ENCODE assay signal across 16 cellular contexts in genomic region chr1:81254068-81254467, GRCh38.
A peak's percentile ranks its signal among the peaks of the same experiment; 100 is the strongest.
DNase-seq lines count a peak whose midpoint lies in the region; ATAC-seq and TF ChIP-seq lines count a peak whose summit lies in the region.
"Had no signal": no experiment of that assay in that cellular context is flagged by ENCODE, and none has a peak within 500 bp of the region (broad histone marks: within the 10 kb centered on the region; RNA-seq: fewer than 3 reads in every experiment).

No MANE protein-coding gene starts in this region.

- no peak overlapping the region for H4K5ac ChIP-seq in mesendoderm (ENCODE audit: low read length)

- no peak overlapping the region for H3K4me2 ChIP-seq in GM23338
- H3K4me2 ChIP-seq in mesendoderm (ENCODE audit: low read length), result no peak overlapping the region
- H3K4me2 ChIP-seq: BLaER1 had no signal

- no peak overlapping the region for H3K23ac ChIP-seq in mesendoderm (ENCODE audit: low read length)

- no peaks in the 10 kb centered on the region for H3K27me3 ChIP-seq in GM23338 (ENCODE audit: insufficient read depth)
- no peaks in the 10 kb centered on the region for H3K27me3 ChIP-seq in mesendoderm (ENCODE audit: insufficient read depth, low read length, poor library complexity)
- H3K27me3 ChIP-seq: BLaER1 had no signal

- no peaks in the 10 kb centered on the region for H3K79me1 ChIP-seq in mesendoderm (ENCODE audit: low read length)

- H4K8ac ChIP-seq in mesendoderm (ENCODE audit: low read depth, low read length), result no peak overlapping the region

- no peak overlapping the region for H3K18ac ChIP-seq in mesendoderm (ENCODE audit: low read length)

- H3K4me1 Mint-ChIP-seq in GM23338 (peaks cover 48% of the 10 kb centered on the region), WTC11 (peaks cover 68% of the 10 kb centered on the region)
- H3K4me1 Mint-ChIP-seq: B cell; CD4-positive, CD25-positive, alpha-beta regulatory T cell had no signal

- ATAC-seq in GM23338, result peak; percentile 73
- ATAC-seq in WTC11, result peak; percentile 60
- ATAC-seq: CD8-positive, alpha-beta T cell had no signal

- H3K27ac Mint-ChIP-seq in GM23338, result 0 out of 2 replicates have a peak overlapping the region, but pooled peaks have one; percentile 73
- H3K27ac Mint-ChIP-seq in WTC11, result no peak overlapping the region; the same call in 1 of the 2 replicates
- H3K27ac Mint-ChIP-seq: B cell; CD4-positive, CD25-positive, alpha-beta regulatory T cell; CD8-positive, alpha-beta T cell had no signal

- no peak overlapping the region for H3K56ac ChIP-seq in mesendoderm (ENCODE audit: low read length)

- DNase-seq in GM23338 (ENCODE audit: low spot score), result no peak
- DNase-seq in WTC11 (ENCODE audit: low spot score), result no peak
- no peak for DNase-seq in mesendoderm
- DNase-seq in AML-193 (lab: John Stamatoyannopoulos, UW), result no peak
- DNase-seq in NCI-H2227 (lab: John Stamatoyannopoulos, UW; ENCODE audit: unreplicated experiment), result no peak
- no peak for DNase-seq in D341Med (ENCODE audit: low spot score)
- DNase-seq: CD4-positive, CD25-positive, alpha-beta regulatory T cell; CD8-positive, alpha-beta T cell; DMS 273 treated with DMSO at 0.1 percent for 48 hours; DMS79; GF-D8 had no signal

- TF ChIP-seq CTCF in GM23338 (conservative IDR thresholded peaks at IDR 0.05; ENCODE audit: low read depth in 2 of 2), result 0 out of 4 replicates have a peak, but pooled peaks of 1 of the 2 experiments have one; percentile 5
- no peak for TF ChIP-seq CTCF in WTC11 (IDR thresholded peaks at IDR 0.05)

- H4K20me1 ChIP-seq in GM23338 (replicated peaks; ENCODE audit: insufficient read depth), result no peaks in the 10 kb centered on the region
- H4K20me1 ChIP-seq: BLaER1 had no signal

- no CpG with 5 or more reads among the region's 2 CpGs for WGBS in mesendoderm (ENCODE audit: extremely low coverage, insufficient coverage, low lambda C conversion rate)

- peak overlapping the region; percentile 12 for H2BK120ac ChIP-seq in mesendoderm (ENCODE audit: low read depth, low read length)

- H3F3A ChIP-seq in GM23338 (replicated peaks; ENCODE audit: low read depth), result 0 out of 2 replicates have a peak, but pooled peaks cover 5% of the 10 kb centered on the region

- no peak overlapping the region for H3K4ac ChIP-seq in mesendoderm (ENCODE audit: low read depth, low read length)

- CTCF ChIA-PET in WTC11 (lab: Charles Lee), result interaction anchor here (0.9 to 1.3 kb wide), 2 partner anchors 296 to 462 kb away, joined by 3 read pairs; no protein-coding TSS in a partner anchor

- no peak overlapping the region for H3K4me3 ChIP-seq in GM23338
- no peak overlapping the region for H3K4me3 ChIP-seq in mesendoderm (ENCODE audit: low read length)
- H3K4me3 ChIP-seq: BLaER1 had no signal

- peak overlapping the region; percentile 100 for H3K27ac ChIP-seq in GM23338 (ENCODE audit: low read depth)
- no peak overlapping the region for H3K27ac ChIP-seq in mesendoderm (ENCODE audit: low read depth, low read length)
- H3K27ac ChIP-seq: BLaER1, C4-2B had no signal

- H3K36me3 Mint-ChIP-seq in GM23338 (ENCODE audit: low read depth) (peaks cover 35% of the 10 kb centered on the region), WTC11 (peaks cover 26% of the 10 kb centered on the region)
- H3K36me3 Mint-ChIP-seq: CD4-positive, CD25-positive, alpha-beta regulatory T cell; CD8-positive, alpha-beta T cell had no signal

- H3K9me3 Mint-ChIP-seq in GM23338 (no peaks in the 10 kb centered on the region; the same call in 1 of the 3 replicates), WTC11 (peaks cover 5% of the 10 kb centered on the region)

- H3K27me3 Mint-ChIP-seq in GM23338 (ENCODE audit: insufficient read depth, low read depth, poor library complexity), result peaks cover 3% of the 10 kb centered on the region
- H3K27me3 Mint-ChIP-seq in WTC11 (ENCODE audit: low read depth), result no peaks in the 10 kb centered on the region
- H3K27me3 Mint-ChIP-seq: B cell; CD4-positive, CD25-positive, alpha-beta regulatory T cell had no signal

- no peaks in the 10 kb centered on the region; the same call in 1 of the 2 replicates for H3K79me2 ChIP-seq in GM23338 (replicated peaks; ENCODE audit: insufficient read depth)
- H3K79me2 ChIP-seq in mesendoderm (ENCODE audit: control insufficient read depth, insufficient read depth, low read length), result no peaks in the 10 kb centered on the region

- H2BK5ac ChIP-seq in mesendoderm (ENCODE audit: low read length), result no peak overlapping the region

- POLR2A ChIA-PET in WTC11 (lab: Charles Lee), result no interaction called here

- H3K9ac ChIP-seq in ES-I3 (ENCODE audit: low read depth, low read length), result 0 out of 2 replicates have a peak overlapping the region, but pooled peaks have one; percentile 2
- no peak overlapping the region for H3K9ac ChIP-seq in mesendoderm (ENCODE audit: low read length)
- H3K9ac ChIP-seq: BLaER1 had no signal

- H2BK15ac ChIP-seq in mesendoderm (replicated peaks; ENCODE audit: low read depth), result no peak overlapping the region

- H3K36me3 ChIP-seq in ES-I3 (ENCODE audit: insufficient read depth, low read length) (peaks cover 9% of the 10 kb centered on the region; the same call in 1 of the 2 replicates), GM23338 (ENCODE audit: insufficient read depth) (no peaks in the 10 kb centered on the region), mesendoderm (ENCODE audit: control insufficient read depth, insufficient read depth, low read length) (no peaks in the 10 kb centered on the region)
- H3K36me3 ChIP-seq: BLaER1 had no signal

- no peaks in the 10 kb centered on the region for H3K9me3 ChIP-seq in ES-I3 (ENCODE audit: control insufficient read depth, insufficient read depth, low read length)
- H3K9me3 ChIP-seq: BLaER1, Caco-2 had no signal

- no peaks in the 10 kb centered on the region for H3K9me2 ChIP-seq in GM23338 (ENCODE audit: insufficient read depth)

- H2AFZ ChIP-seq in GM23338, result no peak overlapping the region

- no peak overlapping the region for H2AK5ac ChIP-seq in mesendoderm (ENCODE audit: low read length)

- H3K4me1 ChIP-seq in ES-I3 (ENCODE audit: insufficient read depth, low read length) (peaks cover 36% of the 10 kb centered on the region), GM23338 (ENCODE audit: insufficient read depth) (peaks cover 45% of the 10 kb centered on the region), mesendoderm (ENCODE audit: control insufficient read depth, low read depth, low read length) (no peaks in the 10 kb centered on the region)
- H3K4me1 ChIP-seq: BLaER1, Caco-2 had no signal

- H3K4me3 Mint-ChIP-seq in GM23338 (no peak overlapping the region), WTC11 (no peak overlapping the region)
- H3K4me3 Mint-ChIP-seq: B cell; CD4-positive, CD25-positive, alpha-beta regulatory T cell; CD8-positive, alpha-beta T cell had no signal

TF ChIP-seq in GM23338, 12 proteins besides CTCF, POLR2A, EP300 and RAD21:
- no peak for TF ChIP-seq ZNF331 (CRISPR knock-in tag; IDR thresholded peaks at IDR 0.05; ENCODE audit: low read depth)

TF ChIP-seq in WTC11, 78 proteins besides CTCF, POLR2A, EP300 and RAD21:
- TF ChIP-seq ATF2 (CRISPR knock-in tag; IDR thresholded peaks at IDR 0.05; ENCODE audit: borderline replicate concordance, low read depth), result no peak
